ENCODE assay signal across 1 cellular context in genomic region chr7:134481167-134481566, GRCh38.
TF ChIP-seq lines count a peak whose summit lies in the region.

No MANE protein-coding gene starts in this region.

TF ChIP-seq in A549, 52 proteins besides CTCF, POLR2A, EP300 and RAD21 (continued from another document):
- TF ChIP-seq JUN (IDR thresholded peaks at IDR 0.05), result 0 out of 5 replicates have a peak, but pooled peaks of 1 of the 2 experiments have one; percentile 1
TF ChIP-seq in A549: peak in this region for 1.
